In the genomic region with DNA sequence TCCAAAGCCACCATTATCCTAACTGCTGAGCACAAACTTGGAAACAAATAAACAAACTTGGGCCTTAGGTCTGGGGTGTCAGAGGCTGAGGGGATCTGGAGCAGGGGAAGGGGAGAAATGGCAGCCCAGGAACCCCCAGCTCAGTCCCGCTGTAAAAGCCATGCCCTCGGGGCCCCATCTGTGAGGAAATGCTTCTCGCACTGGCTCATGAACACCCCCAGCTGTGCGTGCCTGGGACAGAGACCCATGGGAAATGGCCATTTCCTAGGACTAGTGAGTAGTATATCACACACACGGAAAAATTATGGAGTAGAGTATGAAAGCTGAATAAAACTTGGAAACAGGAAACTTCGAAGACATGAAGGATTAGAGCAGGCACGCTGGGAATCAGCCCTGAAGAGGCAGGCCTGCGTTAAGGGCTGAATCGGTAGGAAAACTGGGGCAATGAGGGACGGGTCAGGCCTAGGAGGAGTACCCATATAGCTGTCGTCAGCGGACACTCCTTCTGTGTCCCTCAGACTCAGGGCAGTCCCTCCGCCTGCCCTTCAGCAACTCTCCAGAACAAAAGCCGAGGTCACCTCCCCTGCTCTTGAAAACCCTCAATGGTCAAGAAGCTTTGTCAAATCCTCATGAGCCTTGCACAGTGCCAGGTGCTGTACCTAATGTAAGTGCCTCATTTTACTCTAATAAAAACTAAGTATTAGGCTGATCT, we compare ENCODE assay signal across 12 cellular contexts.
"Had no signal": no experiment of that assay in that cellular context is flagged by ENCODE, and none has a peak within 500 bp of the region (broad histone marks: within the 10 kb centered on the region; RNA-seq: fewer than 3 reads in every experiment).

No MANE protein-coding gene starts in this region.

- H3K4me3 Mint-ChIP-seq: activated naive CD8-positive, alpha-beta T cell had no signal

- H3K9me3 ChIP-seq: neutrophil, SK-N-SH, thyroid gland had no signal

- H3K4me3 ChIP-seq: heart left ventricle, left ventricle myocardium inferior, skin epidermis, thyroid gland had no signal

- H3K4me1 ChIP-seq: thyroid gland had no signal

- H3K9ac ChIP-seq: SK-N-SH had no signal

- H3K4me2 ChIP-seq: SK-N-SH had no signal

- H3K27me3 Mint-ChIP-seq: activated naive CD8-positive, alpha-beta T cell had no signal

- H3K27ac ChIP-seq: left ventricle myocardium inferior, neutrophil, skin epidermis, thyroid gland had no signal

- H3K27me3 ChIP-seq: heart left ventricle, neutrophil, thyroid gland had no signal

- H3K9me2 ChIP-seq: SK-N-SH had no signal

- DNase-seq: activated CD4-positive, alpha-beta T cell treated with anti-CD3 and anti-CD28 coated beads for 48 hours; heart left ventricle; islet precursor cell; left ventricle myocardium inferior; mesendoderm; posterior cingulate gyrus; SK-N-SH; T-helper 1 cell; thyroid gland had no signal
